In the genomic region with DNA sequence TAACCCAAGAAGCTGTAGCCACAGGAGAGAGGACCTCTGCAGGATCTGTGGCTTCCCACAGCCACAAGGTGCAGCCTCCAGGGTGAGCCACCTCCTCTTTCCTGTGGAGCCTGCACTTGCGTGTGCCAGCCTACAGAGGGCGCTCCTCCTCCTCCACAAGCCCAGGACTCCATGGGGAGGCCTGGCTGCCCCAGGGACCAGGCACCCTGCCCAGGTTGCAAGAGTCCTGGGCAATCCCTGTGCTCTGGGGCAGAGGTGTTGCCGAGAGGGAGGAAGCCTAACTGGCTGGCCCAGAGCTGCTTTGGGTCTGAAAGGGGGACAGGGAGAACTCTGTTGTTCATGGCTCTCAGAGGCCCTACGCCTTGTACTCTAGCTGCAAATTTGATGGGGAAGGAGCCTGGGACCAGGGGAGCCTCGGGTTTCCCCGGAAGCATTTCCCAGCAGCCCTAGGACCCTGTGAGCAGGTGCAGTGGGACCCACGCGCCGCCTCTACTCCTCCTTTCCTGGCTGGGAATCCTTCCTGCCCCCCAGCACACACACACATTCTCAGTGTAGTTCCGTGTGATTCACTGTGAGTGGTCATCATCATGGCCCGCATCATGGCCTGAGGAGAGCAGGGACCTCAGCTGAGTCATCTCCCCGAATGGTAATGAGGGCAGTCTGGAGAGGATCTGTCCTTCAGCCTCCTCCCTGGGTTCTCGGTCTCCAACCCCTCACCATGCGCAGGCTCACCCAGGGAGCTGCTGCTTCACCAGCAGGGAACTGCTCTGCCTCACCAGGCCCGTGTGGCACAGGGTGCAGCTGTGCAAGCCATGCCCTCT, we compare ENCODE assay signal across 8 cellular contexts. TPM values are rescaled to one million over a fixed set of nuclear protein-coding genes. Genes with fewer than 3 reads are reported as not detected.
A peak's percentile ranks its signal among the peaks of the same experiment; 100 is the strongest.
DNase-seq lines count a peak whose midpoint lies in the region; ATAC-seq, FAIRE-seq and TF ChIP-seq lines count a peak whose summit lies in the region.

No MANE protein-coding gene starts in this region.

- H3K4me3 ChIP-seq in AG04450 (ENCODE audit: low read depth, low read length) (no peak overlapping the region), foreskin fibroblast (ENCODE audit: low read depth in 1 of 2, low read length in 2 of 2) (no peak overlapping the region), prostate gland (no peak overlapping the region)

- peak; percentile 94 for TF ChIP-seq CTCF in AG04450 (IDR thresholded peaks at IDR 0.05; ENCODE audit: low read depth, low read length)
- peak; percentile 96 for TF ChIP-seq CTCF in foreskin fibroblast (IDR thresholded peaks at IDR 0.05; ENCODE audit: low read depth, low read length)
- TF ChIP-seq CTCF in prostate gland (IDR thresholded peaks at IDR 0.05), result peak; percentile 44 to 65 (median 59)

- peaks cover 2% of the 10 kb centered on the region for H3K9me3 ChIP-seq in AG04450 (ENCODE audit: control insufficient read depth, insufficient read depth, low read length)
- H3K9me3 ChIP-seq in prostate gland, result no peaks in the 10 kb centered on the region

- peaks cover 5% of the 10 kb centered on the region for H3K27me3 ChIP-seq in AG04450 (ENCODE audit: control insufficient read depth, insufficient read depth, low read length)
- H3K27me3 ChIP-seq in prostate gland (replicated peaks; ENCODE audit: insufficient read depth), result no peaks in the 10 kb centered on the region

- H3K4me1 ChIP-seq in prostate gland (replicated peaks), result no peaks in the 10 kb centered on the region

- CTCF ChIA-PET in AG04450 (lab: Charles Lee), result interaction anchor here (0.7 to 2.8 kb wide), 17 partner anchors 9 to 140 kb away, joined by 3 to 35 read pairs (median 4); partner anchors contain the start of gene TBC1D21

- DNase-seq in AG04450 (ENCODE audit: low read depth, low spot score), result peak; percentile 76
- DNase-seq in GM19239 (ENCODE audit: insufficient read length, low spot score), result peak; percentile 71
- DNase-seq in activated T-cell treated with anti-CD3 and anti-CD28 coated beads, Interleukin-2, amount 50 U/mL, for 48 hours, result peak; percentile 74 to 81
- peak; percentile 93 to 95 for DNase-seq in foreskin fibroblast
- DNase-seq in prostate gland (ENCODE audit: low spot score), result no peak

- no peak for TF ChIP-seq POLR2A in prostate gland (IDR thresholded peaks at IDR 0.05)

- H3K27ac ChIP-seq in AG04450 (ENCODE audit: low read depth, low read length) (peak overlapping the region; percentile 75), prostate gland (no peak overlapping the region)

- H3K36me3 ChIP-seq in prostate gland, result no peaks in the 10 kb centered on the region

- FAIRE-seq in GM19239 (lab: Jason Lieb, UNC), result peak; percentile 42

- 80% methylated on average over 15 of the region's 15 CpGs for WGBS in prostate gland

- intact Hi-C loops in prostate gland (cut with DNase I), result no loop called here

- POLR2A ChIA-PET in AG04450 (lab: Yijun Ruan, JAX), result interaction anchor here (0.9 kb wide), 1 partner anchor 29 kb away, joined by 3 read pairs; the partner anchor contains the start of gene LOXL1

- ATAC-seq in HG03565 (IDR thresholded peaks at IDR 0.05; ENCODE audit: unreplicated experiment), result no peak
- ATAC-seq in HG03571 (IDR thresholded peaks at IDR 0.05; ENCODE audit: unreplicated experiment), result no peak

TF ChIP-seq in PFSK-1, 5 proteins besides CTCF, POLR2A, EP300 and RAD21:
- TF ChIP-seq SIN3A (IDR thresholded peaks at IDR 0.05; ENCODE audit: borderline replicate concordance, insufficient read depth, low read length) (no peak), POLR2AphosphoS5 (IDR thresholded peaks at IDR 0.05; ENCODE audit: low read depth, low read length) (no peak), FOXP2 (optimal IDR thresholded peaks at IDR 0.05; ENCODE audit: borderline replicate concordance, extremely low read depth, extremely low read length, insufficient read depth) (peak; percentile 51), TAF1 (IDR thresholded peaks at IDR 0.05; ENCODE audit: borderline replicate concordance, insufficient read depth, low read length) (no peak)
- TF ChIP-seq, protein P1, sequence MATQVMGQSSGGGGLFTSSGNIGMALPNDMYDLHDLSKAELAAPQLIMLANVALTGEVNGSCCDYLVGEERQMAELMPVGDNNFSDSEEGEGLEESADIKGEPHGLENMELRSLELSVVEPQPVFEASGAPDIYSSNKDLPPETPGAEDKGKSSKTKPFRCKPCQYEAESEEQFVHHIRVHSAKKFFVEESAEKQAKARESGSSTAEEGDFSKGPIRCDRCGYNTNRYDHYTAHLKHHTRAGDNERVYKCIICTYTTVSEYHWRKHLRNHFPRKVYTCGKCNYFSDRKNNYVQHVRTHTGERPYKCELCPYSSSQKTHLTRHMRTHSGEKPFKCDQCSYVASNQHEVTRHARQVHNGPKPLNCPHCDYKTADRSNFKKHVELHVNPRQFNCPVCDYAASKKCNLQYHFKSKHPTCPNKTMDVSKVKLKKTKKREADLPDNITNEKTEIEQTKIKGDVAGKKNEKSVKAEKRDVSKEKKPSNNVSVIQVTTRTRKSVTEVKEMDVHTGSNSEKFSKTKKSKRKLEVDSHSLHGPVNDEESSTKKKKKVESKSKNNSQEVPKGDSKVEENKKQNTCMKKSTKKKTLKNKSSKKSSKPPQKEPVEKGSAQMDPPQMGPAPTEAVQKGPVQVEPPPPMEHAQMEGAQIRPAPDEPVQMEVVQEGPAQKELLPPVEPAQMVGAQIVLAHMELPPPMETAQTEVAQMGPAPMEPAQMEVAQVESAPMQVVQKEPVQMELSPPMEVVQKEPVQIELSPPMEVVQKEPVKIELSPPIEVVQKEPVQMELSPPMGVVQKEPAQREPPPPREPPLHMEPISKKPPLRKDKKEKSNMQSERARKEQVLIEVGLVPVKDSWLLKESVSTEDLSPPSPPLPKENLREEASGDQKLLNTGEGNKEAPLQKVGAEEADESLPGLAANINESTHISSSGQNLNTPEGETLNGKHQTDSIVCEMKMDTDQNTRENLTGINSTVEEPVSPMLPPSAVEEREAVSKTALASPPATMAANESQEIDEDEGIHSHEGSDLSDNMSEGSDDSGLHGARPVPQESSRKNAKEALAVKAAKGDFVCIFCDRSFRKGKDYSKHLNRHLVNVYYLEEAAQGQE (IDR thresholded peaks at IDR 0.05; ENCODE audit: insufficient read depth in 1 of 2, low read depth in 2 of 2, low read length in 2 of 2), result no peak

RNA-seq across cellular contexts. Expression of gene TBC1D21, which starts 24.3 kb away (rescaled TPM):
- polyA plus RNA-seq in AG04450 (2011; rRNA removed), result not detected in 2 replicates
- polyA minus RNA-seq in AG04450 (2011; rRNA and poly(A)+ RNA removed), result not detected in 2 replicates
- polyA plus RNA-seq in PFSK-1 (2012; ENCODE audit: insufficient read length, low read depth), result not detected
- total RNA-seq in prostate gland, result 1 to 10 TPM in 1 of 2 donors, not detected in 1; 1.4 TPM

RNA-seq across cellular contexts. Expression of gene LOXL1, which starts 28.6 kb away (rescaled TPM):
- 114 and 206 TPM in 2 replicates for polyA plus RNA-seq in AG04450 (2011; rRNA removed)
- 260 and 359 TPM in 2 replicates for polyA minus RNA-seq in AG04450 (2011; rRNA and poly(A)+ RNA removed)
- 186 TPM for polyA plus RNA-seq in PFSK-1 (2012; ENCODE audit: insufficient read length, low read depth)
- 10 to 100 TPM; 20.5 to 22.5 TPM for total RNA-seq in prostate gland
